Comparison of ENCODE assay signal across 1 cellular context in the genomic region with DNA sequence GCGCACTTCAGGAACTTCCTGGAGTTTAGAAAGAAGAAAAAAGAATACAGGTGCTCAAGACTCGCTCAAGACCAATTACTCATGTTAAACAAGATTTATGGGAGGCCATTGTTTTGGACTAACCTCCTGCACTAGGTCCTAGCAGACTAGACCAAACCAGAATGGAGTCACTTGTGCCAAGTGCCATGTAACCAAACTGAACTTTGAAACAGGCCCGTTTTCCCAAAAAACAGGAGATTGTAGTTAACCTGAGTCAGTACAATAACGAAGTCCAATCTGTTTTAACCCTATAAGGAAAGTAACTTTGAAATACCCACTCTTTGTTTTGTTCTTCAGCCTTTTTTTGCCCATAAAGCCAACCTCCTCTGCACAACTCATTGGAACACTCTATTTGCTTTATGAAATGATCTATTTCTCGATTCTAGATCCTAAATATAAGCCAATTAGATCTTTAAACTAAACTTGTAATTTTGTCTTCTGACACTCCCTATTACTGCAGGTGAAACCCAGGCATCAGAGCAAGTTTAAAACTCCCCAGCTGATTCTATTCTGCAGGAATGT.
TF ChIP-seq lines count a peak whose summit lies in the region.

No MANE protein-coding gene starts in this region.

TF ChIP-seq in K562, 482 proteins besides CTCF, POLR2A, EP300 and RAD21 (continued from another document):
- TF ChIP-seq, protein P1, sequence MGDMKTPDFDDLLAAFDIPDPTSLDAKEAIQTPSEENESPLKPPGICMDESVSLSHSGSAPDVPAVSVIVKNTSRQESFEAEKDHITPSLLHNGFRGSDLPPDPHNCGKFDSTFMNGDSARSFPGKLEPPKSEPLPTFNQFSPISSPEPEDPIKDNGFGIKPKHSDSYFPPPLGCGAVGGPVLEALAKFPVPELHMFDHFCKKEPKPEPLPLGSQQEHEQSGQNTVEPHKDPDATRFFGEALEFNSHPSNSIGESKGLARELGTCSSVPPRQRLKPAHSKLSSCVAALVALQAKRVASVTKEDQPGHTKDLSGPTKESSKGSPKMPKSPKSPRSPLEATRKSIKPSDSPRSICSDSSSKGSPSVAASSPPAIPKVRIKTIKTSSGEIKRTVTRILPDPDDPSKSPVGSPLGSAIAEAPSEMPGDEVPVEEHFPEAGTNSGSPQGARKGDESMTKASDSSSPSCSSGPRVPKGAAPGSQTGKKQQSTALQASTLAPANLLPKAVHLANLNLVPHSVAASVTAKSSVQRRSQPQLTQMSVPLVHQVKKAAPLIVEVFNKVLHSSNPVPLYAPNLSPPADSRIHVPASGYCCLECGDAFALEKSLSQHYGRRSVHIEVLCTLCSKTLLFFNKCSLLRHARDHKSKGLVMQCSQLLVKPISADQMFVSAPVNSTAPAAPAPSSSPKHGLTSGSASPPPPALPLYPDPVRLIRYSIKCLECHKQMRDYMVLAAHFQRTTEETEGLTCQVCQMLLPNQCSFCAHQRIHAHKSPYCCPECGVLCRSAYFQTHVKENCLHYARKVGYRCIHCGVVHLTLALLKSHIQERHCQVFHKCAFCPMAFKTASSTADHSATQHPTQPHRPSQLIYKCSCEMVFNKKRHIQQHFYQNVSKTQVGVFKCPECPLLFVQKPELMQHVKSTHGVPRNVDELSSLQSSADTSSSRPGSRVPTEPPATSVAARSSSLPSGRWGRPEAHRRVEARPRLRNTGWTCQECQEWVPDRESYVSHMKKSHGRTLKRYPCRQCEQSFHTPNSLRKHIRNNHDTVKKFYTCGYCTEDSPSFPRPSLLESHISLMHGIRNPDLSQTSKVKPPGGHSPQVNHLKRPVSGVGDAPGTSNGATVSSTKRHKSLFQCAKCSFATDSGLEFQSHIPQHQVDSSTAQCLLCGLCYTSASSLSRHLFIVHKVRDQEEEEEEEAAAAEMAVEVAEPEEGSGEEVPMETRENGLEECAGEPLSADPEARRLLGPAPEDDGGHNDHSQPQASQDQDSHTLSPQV (IDR thresholded peaks at IDR 0.05): peak; percentile 92
- TF ChIP-seq DMBX1 (CRISPR knock-in tag; IDR thresholded peaks at IDR 0.05; ENCODE audit: borderline replicate concordance): peak; percentile 87
- TF ChIP-seq, protein P2, sequence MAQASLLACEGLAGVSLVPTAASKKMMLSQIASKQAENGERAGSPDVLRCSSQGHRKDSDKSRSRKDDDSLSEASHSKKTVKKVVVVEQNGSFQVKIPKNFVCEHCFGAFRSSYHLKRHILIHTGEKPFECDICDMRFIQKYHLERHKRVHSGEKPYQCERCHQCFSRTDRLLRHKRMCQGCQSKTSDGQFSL (CRISPR knock-in tag; IDR thresholded peaks at IDR 0.05): no peak
- TF ChIP-seq, protein P2 (tag; IDR thresholded peaks at IDR 0.05): peak in 1 of 2 experiments; percentile 92; a peak in 2 of 4 replicates
- TF ChIP-seq HDAC3 (IDR thresholded peaks at IDR 0.05; ENCODE audit: borderline replicate concordance, partially characterized antibody): peak; percentile 14
- peak; percentile 43; the same call in 1 of the 2 replicates for TF ChIP-seq CXXC5 (CRISPR knock-in tag; IDR thresholded peaks at IDR 0.05)
- TF ChIP-seq KLF6 (CRISPR knock-in tag; IDR thresholded peaks at IDR 0.05; ENCODE audit: borderline replicate concordance): peak; percentile 96
- 0 out of 2 replicates have a peak, but pooled peaks have one; percentile 18 for TF ChIP-seq NBN (IDR thresholded peaks at IDR 0.05; ENCODE audit: low read depth)
- TF ChIP-seq, protein P3, sequence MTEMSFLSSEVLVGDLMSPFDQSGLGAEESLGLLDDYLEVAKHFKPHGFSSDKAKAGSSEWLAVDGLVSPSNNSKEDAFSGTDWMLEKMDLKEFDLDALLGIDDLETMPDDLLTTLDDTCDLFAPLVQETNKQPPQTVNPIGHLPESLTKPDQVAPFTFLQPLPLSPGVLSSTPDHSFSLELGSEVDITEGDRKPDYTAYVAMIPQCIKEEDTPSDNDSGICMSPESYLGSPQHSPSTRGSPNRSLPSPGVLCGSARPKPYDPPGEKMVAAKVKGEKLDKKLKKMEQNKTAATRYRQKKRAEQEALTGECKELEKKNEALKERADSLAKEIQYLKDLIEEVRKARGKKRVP (CRISPR knock-in tag; IDR thresholded peaks at IDR 0.05): peak; percentile 73; the same call in 1 of the 2 replicates
- TF ChIP-seq, protein P4, sequence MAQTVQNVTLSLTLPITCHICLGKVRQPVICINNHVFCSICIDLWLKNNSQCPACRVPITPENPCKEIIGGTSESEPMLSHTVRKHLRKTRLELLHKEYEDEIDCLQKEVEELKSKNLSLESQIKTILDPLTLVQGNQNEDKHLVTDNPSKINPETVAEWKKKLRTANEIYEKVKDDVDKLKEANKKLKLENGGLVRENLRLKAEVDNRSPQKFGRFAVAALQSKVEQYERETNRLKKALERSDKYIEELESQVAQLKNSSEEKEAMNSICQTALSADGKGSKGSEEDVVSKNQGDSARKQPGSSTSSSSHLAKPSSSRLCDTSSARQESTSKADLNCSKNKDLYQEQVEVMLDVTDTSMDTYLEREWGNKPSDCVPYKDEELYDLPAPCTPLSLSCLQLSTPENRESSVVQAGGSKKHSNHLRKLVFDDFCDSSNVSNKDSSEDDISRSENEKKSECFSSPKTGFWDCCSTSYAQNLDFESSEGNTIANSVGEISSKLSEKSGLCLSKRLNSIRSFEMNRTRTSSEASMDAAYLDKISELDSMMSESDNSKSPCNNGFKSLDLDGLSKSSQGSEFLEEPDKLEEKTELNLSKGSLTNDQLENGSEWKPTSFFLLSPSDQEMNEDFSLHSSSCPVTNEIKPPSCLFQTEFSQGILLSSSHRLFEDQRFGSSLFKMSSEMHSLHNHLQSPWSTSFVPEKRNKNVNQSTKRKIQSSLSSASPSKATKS (CRISPR knock-in tag; IDR thresholded peaks at IDR 0.05): 0 out of 2 replicates have a peak, but pooled peaks have one; percentile 57
- 0 out of 2 replicates have a peak, but pooled peaks have one; percentile 29 for TF ChIP-seq STAT5B (CRISPR knock-in tag; IDR thresholded peaks at IDR 0.05)
- peak; percentile 88 for TF ChIP-seq ZNF41 (CRISPR knock-in tag; conservative IDR thresholded peaks at IDR 0.05)
- TF ChIP-seq, protein P5, sequence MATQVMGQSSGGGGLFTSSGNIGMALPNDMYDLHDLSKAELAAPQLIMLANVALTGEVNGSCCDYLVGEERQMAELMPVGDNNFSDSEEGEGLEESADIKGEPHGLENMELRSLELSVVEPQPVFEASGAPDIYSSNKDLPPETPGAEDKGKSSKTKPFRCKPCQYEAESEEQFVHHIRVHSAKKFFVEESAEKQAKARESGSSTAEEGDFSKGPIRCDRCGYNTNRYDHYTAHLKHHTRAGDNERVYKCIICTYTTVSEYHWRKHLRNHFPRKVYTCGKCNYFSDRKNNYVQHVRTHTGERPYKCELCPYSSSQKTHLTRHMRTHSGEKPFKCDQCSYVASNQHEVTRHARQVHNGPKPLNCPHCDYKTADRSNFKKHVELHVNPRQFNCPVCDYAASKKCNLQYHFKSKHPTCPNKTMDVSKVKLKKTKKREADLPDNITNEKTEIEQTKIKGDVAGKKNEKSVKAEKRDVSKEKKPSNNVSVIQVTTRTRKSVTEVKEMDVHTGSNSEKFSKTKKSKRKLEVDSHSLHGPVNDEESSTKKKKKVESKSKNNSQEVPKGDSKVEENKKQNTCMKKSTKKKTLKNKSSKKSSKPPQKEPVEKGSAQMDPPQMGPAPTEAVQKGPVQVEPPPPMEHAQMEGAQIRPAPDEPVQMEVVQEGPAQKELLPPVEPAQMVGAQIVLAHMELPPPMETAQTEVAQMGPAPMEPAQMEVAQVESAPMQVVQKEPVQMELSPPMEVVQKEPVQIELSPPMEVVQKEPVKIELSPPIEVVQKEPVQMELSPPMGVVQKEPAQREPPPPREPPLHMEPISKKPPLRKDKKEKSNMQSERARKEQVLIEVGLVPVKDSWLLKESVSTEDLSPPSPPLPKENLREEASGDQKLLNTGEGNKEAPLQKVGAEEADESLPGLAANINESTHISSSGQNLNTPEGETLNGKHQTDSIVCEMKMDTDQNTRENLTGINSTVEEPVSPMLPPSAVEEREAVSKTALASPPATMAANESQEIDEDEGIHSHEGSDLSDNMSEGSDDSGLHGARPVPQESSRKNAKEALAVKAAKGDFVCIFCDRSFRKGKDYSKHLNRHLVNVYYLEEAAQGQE (CRISPR knock-in tag; IDR thresholded peaks at IDR 0.05; ENCODE audit: low read depth): no peak
- 0 out of 2 replicates have a peak, but pooled peaks have one; percentile 56 for TF ChIP-seq ZNF134 (CRISPR knock-in tag; conservative IDR thresholded peaks at IDR 0.05)
- peak; percentile 93 for TF ChIP-seq ZNF766 (CRISPR knock-in tag; conservative IDR thresholded peaks at IDR 0.05)
- no peak for TF ChIP-seq EZH2 (IDR thresholded peaks at IDR 0.05; ENCODE audit: borderline replicate concordance, low read depth, low read length)
- TF ChIP-seq ZNF644 (tag; IDR thresholded peaks at IDR 0.05; ENCODE audit: low read depth): peak; percentile 87; the same call in 1 of the 2 replicates
- 0 out of 2 replicates have a peak, but pooled peaks have one; percentile 26 for TF ChIP-seq ZFP1 (CRISPR knock-in tag; IDR thresholded peaks at IDR 0.05)
- TF ChIP-seq HDAC8 (tag; IDR thresholded peaks at IDR 0.05): peak; percentile 85
- peak; percentile 39; the same call in 1 of the 2 replicates for TF ChIP-seq TAF7 (tag; IDR thresholded peaks at IDR 0.05)
- TF ChIP-seq HIVEP1 (CRISPR knock-in tag; IDR thresholded peaks at IDR 0.05): peak; percentile 82
- no peak for TF ChIP-seq CREB1 (IDR thresholded peaks at IDR 0.05)
- TF ChIP-seq CREB1 (CRISPR knock-in tag; IDR thresholded peaks at IDR 0.05): no peak
- TF ChIP-seq SMAD3 (CRISPR knock-in tag; conservative IDR thresholded peaks at IDR 0.05): peak; percentile 94
- TF ChIP-seq, protein P6, sequence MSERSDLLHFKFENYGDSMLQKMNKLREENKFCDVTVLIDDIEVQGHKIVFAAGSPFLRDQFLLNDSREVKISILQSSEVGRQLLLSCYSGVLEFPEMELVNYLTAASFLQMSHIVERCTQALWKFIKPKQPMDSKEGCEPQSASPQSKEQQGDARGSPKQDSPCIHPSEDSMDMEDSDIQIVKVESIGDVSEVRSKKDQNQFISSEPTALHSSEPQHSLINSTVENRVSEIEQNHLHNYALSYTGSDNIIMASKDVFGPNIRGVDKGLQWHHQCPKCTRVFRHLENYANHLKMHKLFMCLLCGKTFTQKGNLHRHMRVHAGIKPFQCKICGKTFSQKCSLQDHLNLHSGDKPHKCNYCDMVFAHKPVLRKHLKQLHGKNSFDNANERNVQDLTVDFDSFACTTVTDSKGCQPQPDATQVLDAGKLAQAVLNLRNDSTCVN (CRISPR knock-in tag; IDR thresholded peaks at IDR 0.05): no peak
- peak; percentile 87 for TF ChIP-seq SMAD4 (CRISPR knock-in tag; conservative IDR thresholded peaks at IDR 0.05)
- TF ChIP-seq, protein P7, sequence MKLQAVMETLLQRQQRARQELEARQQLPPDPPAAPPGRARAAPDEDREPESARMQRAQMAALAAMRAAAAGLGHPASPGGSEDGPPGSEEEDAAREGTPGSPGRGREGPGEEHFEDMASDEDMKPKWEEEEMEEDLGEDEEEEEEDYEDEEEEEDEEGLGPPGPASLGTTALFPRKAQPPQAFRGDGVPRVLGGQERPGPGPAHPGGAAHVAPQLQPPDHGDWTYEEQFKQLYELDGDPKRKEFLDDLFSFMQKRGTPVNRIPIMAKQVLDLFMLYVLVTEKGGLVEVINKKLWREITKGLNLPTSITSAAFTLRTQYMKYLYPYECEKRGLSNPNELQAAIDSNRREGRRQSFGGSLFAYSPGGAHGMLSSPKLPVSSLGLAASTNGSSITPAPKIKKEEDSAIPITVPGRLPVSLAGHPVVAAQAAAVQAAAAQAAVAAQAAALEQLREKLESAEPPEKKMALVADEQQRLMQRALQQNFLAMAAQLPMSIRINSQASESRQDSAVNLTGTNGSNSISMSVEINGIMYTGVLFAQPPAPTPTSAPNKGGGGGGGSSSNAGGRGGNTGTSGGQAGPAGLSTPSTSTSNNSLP (IDR thresholded peaks at IDR 0.05; ENCODE audit: borderline replicate concordance, low read depth, low read length): no peak
